Comparison of ENCODE assay signal across 9 cellular contexts in the genomic region with DNA sequence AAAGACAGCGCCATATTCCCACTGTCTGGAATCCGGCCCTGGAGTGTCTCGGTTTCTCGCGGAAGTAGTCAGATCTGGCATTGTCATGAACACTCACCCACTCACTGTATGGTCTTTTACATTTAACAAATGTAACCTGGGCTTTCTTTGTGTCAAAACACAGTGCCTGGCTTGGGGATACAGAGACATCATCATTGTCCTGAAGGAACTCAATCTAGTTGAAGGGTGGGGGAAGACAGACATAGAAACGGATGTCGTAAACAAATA. TPM values are rescaled to one million over a fixed set of nuclear protein-coding genes. Genes with fewer than 3 reads are reported as not detected.
DNase-seq lines count a peak whose midpoint lies in the region; ATAC-seq, FAIRE-seq and TF ChIP-seq lines count a peak whose summit lies in the region.
"Had no signal": no experiment of that assay in that cellular context is flagged by ENCODE, and none has a peak within 500 bp of the region (broad histone marks: within the 10 kb centered on the region; RNA-seq: fewer than 3 reads in every experiment).

No MANE protein-coding gene starts in this region.

- CTCF ChIA-PET in activated CD8-positive, alpha-beta T cell treated with anti-CD3 and anti-CD28 coated beads for 36 hours (lab: Charles Lee) = interaction anchor here (0.9 to 2.3 kb wide), 11 partner anchors 9 to 65 kb away, joined by 3 to 38 read pairs (median 8); no protein-coding TSS in a partner anchor
- CTCF ChIA-PET in activated CD8-positive, alpha-beta T cell treated with anti-CD3 and anti-CD28 coated beads, Interleukin-2, amount 10 ng/mL, durations not matched to agents 7 days and 5 days (lab: Charles Lee) = interaction anchor here (0.9 to 1.7 kb wide), 11 partner anchors 9 to 379 kb away, joined by 3 to 50 read pairs (median 15); no protein-coding TSS in a partner anchor
- CTCF ChIA-PET in GM12878 (lab: Yijun Ruan, JAX) = interaction anchor here (0.6 to 10.3 kb wide), 20 partner anchors 7 to 573 kb away, joined by 3 to 214 read pairs (median 5); no protein-coding TSS in a partner anchor

- peaks cover 8% of the 10 kb centered on the region for H3K4me1 Mint-ChIP-seq in activated CD8-positive, alpha-beta T cell treated with anti-CD3 and anti-CD28 coated beads for 36 hours (ENCODE audit: low read depth)
- peaks cover 5% of the 10 kb centered on the region for H3K4me1 Mint-ChIP-seq in activated CD8-positive, alpha-beta T cell treated with anti-CD3 and anti-CD28 coated beads, Interleukin-2, amount 10 ng/mL, durations not matched to agents 7 days and 5 days (ENCODE audit: low read depth)

- no peaks in the 10 kb centered on the region for H3K36me3 Mint-ChIP-seq in activated CD8-positive, alpha-beta T cell treated with anti-CD3 and anti-CD28 coated beads for 36 hours (ENCODE audit: low read depth)
- H3K36me3 Mint-ChIP-seq in activated CD8-positive, alpha-beta T cell treated with anti-CD3 and anti-CD28 coated beads, Interleukin-2, amount 10 ng/mL, durations not matched to agents 7 days and 5 days (ENCODE audit: low read depth) = no peaks in the 10 kb centered on the region

- intact Hi-C loops in activated CD8-positive, alpha-beta T cell treated with anti-CD3 and anti-CD28 coated beads for 36 hours (cut with micrococcal nuclease) = no loop called here
- intact Hi-C loops in GM12878 (cut with micrococcal nuclease; ENCODE audit: unreplicated experiment) (no loop called here), right lobe of liver (cut with DNase I) (loop anchor here in 1 of 2 donors (5.0 kb wide), 1 partner anchor 68 kb away; no protein-coding TSS in a partner anchor)

- H3K9ac ChIP-seq in GM12878 (ENCODE audit: control insufficient read depth, insufficient read depth, low read length) = peak overlapping the region; percentile 65; the same call in 1 of the 2 replicates

- TF ChIP-seq CTCF in activated CD8-positive, alpha-beta T cell treated with anti-CD3 and anti-CD28 coated beads for 36 hours (IDR thresholded peaks at IDR 0.05) = no peak
- TF ChIP-seq CTCF in GM12878 (IDR thresholded peaks at IDR 0.05 in 2 of 3, conservative IDR thresholded peaks at IDR 0.05 in 1 of 3; ENCODE audit: control insufficient read depth in 2 of 3, extremely low read depth in 1 of 3, insufficient read depth in 1 of 3, low read depth in 3 of 3, low read length in 3 of 3) (no peak), right lobe of liver (IDR thresholded peaks at IDR 0.05) (no peak), WERI-Rb-1 (IDR thresholded peaks at IDR 0.05; ENCODE audit: low read depth, low read length) (no peak)

- SMC1A ChIA-PET in GM12878 (lab: Charles Lee; ENCODE audit: uncharacterized antibody, unreplicated experiment) = interaction anchor here (0.8 to 4.2 kb wide), 14 partner anchors 19 to 378 kb away, joined by 3 to 76 read pairs (median 6); no protein-coding TSS in a partner anchor

- no peaks in the 10 kb centered on the region for H4K20me1 ChIP-seq in GM12878 (ENCODE audit: control insufficient read depth, insufficient read depth)

- no peak for FAIRE-seq in GM12878 (lab: Jason Lieb, UNC)

- TF ChIP-seq POLR2A in GM12878 (IDR thresholded peaks at IDR 0.05; ENCODE audit: low read depth, low read length) (no peak), right lobe of liver (IDR thresholded peaks at IDR 0.05) (no peak)

- peak overlapping the region; percentile 97 for H3K4me2 ChIP-seq in GM12878 (ENCODE audit: control insufficient read depth, insufficient read depth)

- H3K27ac ChIP-seq in GM12878 (ENCODE audit: control insufficient read depth, insufficient read depth) = no peak overlapping the region
- H3K27ac ChIP-seq in right lobe of liver = peak overlapping the region in 2 of 3 donors; percentile 7 to 72
- H3K27ac ChIP-seq in WERI-Rb-1 = no peak overlapping the region

- H3K4me3 ChIP-seq in GM12878 (peak overlapping the region; percentile 86; the same call in 1 of the 2 replicates), right lobe of liver (peak overlapping the region; percentile 66 to 80 (median 80)), WERI-Rb-1 (ENCODE audit: low read depth, low read length) (no peak overlapping the region)

- H3K36me3 ChIP-seq in GM12878 (ENCODE audit: control insufficient read depth in 2 of 2, insufficient read depth in 2 of 2, low read length in 1 of 2) (no peaks in the 10 kb centered on the region), right lobe of liver (no peaks in the 10 kb centered on the region), WERI-Rb-1 (peaks cover 12% of the 10 kb centered on the region)

- H3K4me1 ChIP-seq in GM12878 (ENCODE audit: control insufficient read depth, insufficient read depth, low read length) = peaks cover 24% of the 10 kb centered on the region
- H3K4me1 ChIP-seq in right lobe of liver = peaks cover 0 to 17% (median 5%) of the 10 kb centered on the region in 4 donors

- no TSS peak for BruUV-seq in GM12878 (replicated peaks; lab: Mats Ljungman, UMichigan)

- POLR2A ChIA-PET in activated CD8-positive, alpha-beta T cell treated with anti-CD3 and anti-CD28 coated beads for 36 hours (lab: Charles Lee) = interaction anchor here (0.5 to 0.8 kb wide), 2 partner anchors 378 to 1880 kb away, joined by 3 to 4 read pairs; no protein-coding TSS in a partner anchor
- POLR2A ChIA-PET in activated CD8-positive, alpha-beta T cell treated with anti-CD3 and anti-CD28 coated beads, Interleukin-2, amount 10 ng/mL, durations not matched to agents 7 days and 5 days (lab: Charles Lee) = no interaction called here
- POLR2A ChIA-PET in GM12878 (lab: Charles Lee) = interaction anchor here (0.6 to 7.3 kb wide), 8 partner anchors 21 to 56 kb away, joined by 3 to 74 read pairs (median 8); no protein-coding TSS in a partner anchor

- DNase-seq in activated CD8-positive, alpha-beta T cell treated with anti-CD3 and anti-CD28 coated beads for 36 hours = no peak
- DNase-seq in activated CD8-positive, alpha-beta T cell treated with anti-CD3 and anti-CD28 coated beads, Interleukin-2, amount 10 ng/mL, durations not matched to agents 7 days and 5 days = no peak
- no peak for DNase-seq in GM12878 (ENCODE audit: low read depth, low spot score)
- peak in 1 of 3 donors; percentile 20 for DNase-seq in right lobe of liver
- peak; percentile 57 for DNase-seq in superior temporal gyrus (ENCODE audit: extremely low spot score)
- DNase-seq in COLO668 (lab: John Stamatoyannopoulos, UW; ENCODE audit: unreplicated experiment) = no peak
- DNase-seq in DMS53 (lab: John Stamatoyannopoulos, UW) = no peak
- DNase-seq in WERI-Rb-1 = no peak
- DNase-seq: NCI-H69 had no signal

- ATAC-seq in activated CD8-positive, alpha-beta T cell treated with anti-CD3 and anti-CD28 coated beads for 36 hours = no peak
- no peak for ATAC-seq in activated CD8-positive, alpha-beta T cell treated with anti-CD3 and anti-CD28 coated beads, Interleukin-2, amount 10 ng/mL, durations not matched to agents 7 days and 5 days
- no peak for ATAC-seq in GM12878
- ATAC-seq in right lobe of liver = no peak

- H2AFZ ChIP-seq in GM12878 (ENCODE audit: control insufficient read depth, low read depth, low read length) = peak overlapping the region; percentile 95

- RAD21 ChIA-PET in GM12878 (lab: Charles Lee; ENCODE audit: unreplicated experiment) = interaction anchor here (0.8 to 9.2 kb wide), 16 partner anchors 9 to 379 kb away, joined by 3 to 192 read pairs (median 8); no protein-coding TSS in a partner anchor

- WGBS in GM12878 (ENCODE audit: insufficient coverage, insufficient replicate concordance, low lambda C conversion rate, missing lambda C conversion rate) = 33% methylated on average over 7 of the region's 7 CpGs
- WGBS in right lobe of liver (ENCODE audit: insufficient coverage, low coverage, low lambda C conversion rate, missing lambda C conversion rate) = 35% methylated on average over 7 of the region's 7 CpGs

- peaks cover 0 to 7% of the 10 kb centered on the region in 2 experiments; a peak in 2 of 4 replicates for H3K27me3 ChIP-seq in GM12878 (replicated peaks in 1 of 2; ENCODE audit: control insufficient read depth in 2 of 2, insufficient read depth in 2 of 2, low read length in 1 of 2)
- H3K27me3 ChIP-seq in right lobe of liver = no peaks in the 10 kb centered on the region
- H3K27me3 ChIP-seq in WERI-Rb-1 (ENCODE audit: insufficient read depth, low read depth, severe bottlenecking) = no peaks in the 10 kb centered on the region

- H3K9me3 Mint-ChIP-seq in activated CD8-positive, alpha-beta T cell treated with anti-CD3 and anti-CD28 coated beads for 36 hours = no peaks in the 10 kb centered on the region
- H3K9me3 Mint-ChIP-seq in activated CD8-positive, alpha-beta T cell treated with anti-CD3 and anti-CD28 coated beads, Interleukin-2, amount 10 ng/mL, durations not matched to agents 7 days and 5 days (ENCODE audit: insufficient read depth) = no peaks in the 10 kb centered on the region

- peaks cover 15% of the 10 kb centered on the region for H3K79me2 ChIP-seq in GM12878 (ENCODE audit: control insufficient read depth, insufficient read depth, low read length)

- H3K4me3 Mint-ChIP-seq in activated CD8-positive, alpha-beta T cell treated with anti-CD3 and anti-CD28 coated beads for 36 hours = peak overlapping the region; percentile 56
- no peak overlapping the region for H3K4me3 Mint-ChIP-seq in activated CD8-positive, alpha-beta T cell treated with anti-CD3 and anti-CD28 coated beads, Interleukin-2, amount 10 ng/mL, durations not matched to agents 7 days and 5 days

- TF ChIP-seq RAD21 in GM12878 (IDR thresholded peaks at IDR 0.05; ENCODE audit: insufficient read depth, low read depth, low read length) = no peak

- in situ Hi-C loops in GM12878 (cut with MboI) = no loop called here

- H3K27ac Mint-ChIP-seq in activated CD8-positive, alpha-beta T cell treated with anti-CD3 and anti-CD28 coated beads for 36 hours = no peak overlapping the region
- no peak overlapping the region for H3K27ac Mint-ChIP-seq in activated CD8-positive, alpha-beta T cell treated with anti-CD3 and anti-CD28 coated beads, Interleukin-2, amount 10 ng/mL, durations not matched to agents 7 days and 5 days

- H3K27me3 Mint-ChIP-seq in activated CD8-positive, alpha-beta T cell treated with anti-CD3 and anti-CD28 coated beads for 36 hours = peaks cover 26% of the 10 kb centered on the region
- H3K27me3 Mint-ChIP-seq in activated CD8-positive, alpha-beta T cell treated with anti-CD3 and anti-CD28 coated beads, Interleukin-2, amount 10 ng/mL, durations not matched to agents 7 days and 5 days (ENCODE audit: low read depth) = peaks cover 57% of the 10 kb centered on the region

- H3K9me3 ChIP-seq in GM12878 (replicated peaks; ENCODE audit: control insufficient read depth, insufficient read depth, low read length) (no peaks in the 10 kb centered on the region), right lobe of liver (no peaks in the 10 kb centered on the region), WERI-Rb-1 (ENCODE audit: severe bottlenecking) (no peaks in the 10 kb centered on the region)

- TF ChIP-seq EP300 in GM12878 (IDR thresholded peaks at IDR 0.05; ENCODE audit: borderline replicate concordance in 1 of 2, control insufficient read depth in 1 of 2, low read depth in 2 of 2, low read length in 2 of 2) = no peak

RNA-seq across cellular contexts. Expression of gene NECTIN1, which starts 1.3 kb away (rescaled TPM):
- total RNA-seq in activated CD8-positive, alpha-beta T cell treated with anti-CD3 and anti-CD28 coated beads for 36 hours = 1 to 10 TPM; 2.6 to 3.8 TPM
- total RNA-seq in activated CD8-positive, alpha-beta T cell treated with anti-CD3 and anti-CD28 coated beads, Interleukin-2, amount 10 ng/mL, durations not matched to agents 7 days and 5 days = under 1 TPM; 0.34 to 0.39 TPM
- total RNA-seq in GM12878 (2013; cell fraction: nucleolus; rRNA removed) = 28.9 and 37.4 TPM in 2 replicates
- total RNA-seq in GM12878 (2014; rRNA removed) = 2.3 and 2.4 TPM in 2 replicates
- 1.4 and 2.4 TPM in 2 replicates for total RNA-seq in GM12878 (2014; rRNA removed; fragmentation: Illumina TruSeq; extraction: Trizol)
- total RNA-seq in GM12878 (2021) = 7.5 and 8.7 TPM in 2 replicates
- 6.9 TPM for polyA plus RNA-seq in GM12878 (2011; ENCODE audit: low read depth)
- 3.8 and 9.2 TPM in 2 replicates for polyA plus RNA-seq in GM12878 (2011; rRNA removed)
- 10.4 and 13.9 TPM in 2 replicates for polyA plus RNA-seq in GM12878 (2011; cell fraction: cytosol; rRNA removed)
- 13.1 and 14.9 TPM in 2 replicates for polyA plus RNA-seq in GM12878 (2011; cell fraction: nucleus; rRNA removed)
- polyA plus RNA-seq in GM12878 (2012) = 16.1 and 16.9 TPM in 2 replicates
- polyA plus RNA-seq in GM12878 (2014; fragmentation: Illumina TruSeq; extraction: Trizol) = 2.3 and 4.5 TPM in 2 replicates
- 1 to 10 TPM; 1.4 to 1.5 TPM for polyA plus RNA-seq in GM12878 (2014; fragmentation: Nextera tagmentation; extraction: Ambion mirVana)
- 2.9 and 4.1 TPM in 2 replicates for polyA plus RNA-seq in GM12878 (2014; rRNA removed)
- 1 to 10 TPM in 1 of 2 experiments, under 1 TPM in 1; 0.97 to 1.4 TPM for polyA plus RNA-seq in GM12878 (2016; fragmentation: Nextera tagmentation; extraction: Ambion mirVana)
- 15.3 and 21.6 TPM in 2 replicates for polyA minus RNA-seq in GM12878 (2011; rRNA and poly(A)+ RNA removed)
- polyA minus RNA-seq in GM12878 (2011; cell fraction: cytosol; rRNA and poly(A)+ RNA removed) = 12.3 and 12.7 TPM in 2 replicates
- 11.2 and 13.6 TPM in 2 replicates for polyA minus RNA-seq in GM12878 (2011; cell fraction: nucleus; rRNA and poly(A)+ RNA removed)
- 1 to 10 TPM; 4.3 to 8.4 (median 6.1) TPM for total RNA-seq in right lobe of liver

Comparison
In these comparisons a context has a peak if more than half of its experiments do, and no peak if none do; other contexts are left out.
1. H3K27ac ChIP-seq: peak in right lobe of liver (2 of 3); none in GM12878 (single experiment) and WERI-Rb-1 (single experiment).